8 cellular contexts compared by ENCODE assay signal in genomic region chr15:90291679-90292356, GRCh38. TPM values are rescaled to one million over a fixed set of nuclear protein-coding genes. Genes with fewer than 3 reads are reported as not detected.
DNase-seq lines count a peak whose midpoint lies in the region; ATAC-seq and TF ChIP-seq lines count a peak whose summit lies in the region.
"Had no signal": no experiment of that assay in that cellular context is flagged by ENCODE, and none has a peak within 500 bp of the region (broad histone marks: within the 10 kb centered on the region; RNA-seq: fewer than 3 reads in every experiment).

No MANE protein-coding gene starts in this region.

- no peak for TF ChIP-seq CTCF in colonic mucosa (IDR thresholded peaks at IDR 0.05)

- no peak overlapping the region for H3K9ac ChIP-seq in colonic mucosa (ENCODE audit: low read depth in 2 of 2, low read length in 2 of 2)

- no peaks in the 10 kb centered on the region for H3K27me3 ChIP-seq in colonic mucosa
- H3K27me3 ChIP-seq: Peyer's patch had no signal

- intact Hi-C loops in colonic mucosa (cut with DNase I): no loop called here

- no peaks in the 10 kb centered on the region for H3K36me3 ChIP-seq in colonic mucosa
- H3K36me3 ChIP-seq: Peyer's patch had no signal

- no peak overlapping the region for H3K4me3 ChIP-seq in colonic mucosa
- H3K4me3 ChIP-seq: Peyer's patch had no signal

- H3K4me1 ChIP-seq in colonic mucosa: no peaks in the 10 kb centered on the region

- DNase-seq in COLO829 (ENCODE audit: low spot score) (peak; percentile 47), ELR (ENCODE audit: low read depth) (peak; percentile 48), NCI-H226 (peak; percentile 86), colonic mucosa (peak; percentile 53)

- H3K27ac ChIP-seq in colonic mucosa: no peak overlapping the region
- H3K27ac ChIP-seq: Peyer's patch had no signal

- H3K9me3 ChIP-seq in colonic mucosa: no peaks in the 10 kb centered on the region
- H3K9me3 ChIP-seq: Peyer's patch had no signal

- ATAC-seq in GM18868 (IDR thresholded peaks at IDR 0.05; ENCODE audit: unreplicated experiment) (no peak), HG03439 (IDR thresholded peaks at IDR 0.05; ENCODE audit: unreplicated experiment) (no peak), GM21515 (IDR thresholded peaks at IDR 0.05; ENCODE audit: unreplicated experiment) (no peak)

RNA-seq across cellular contexts. Expression of gene NGRN, which starts 26.3 kb away (rescaled TPM):
- 10 to 100 TPM; 56.5 to 60.4 TPM for total RNA-seq in colonic mucosa

RNA-seq across cellular contexts. Expression of gene TTLL13, which starts 42.5 kb away (rescaled TPM):
- total RNA-seq in colonic mucosa: 1 to 10 TPM in 1 of 2 donors, under 1 TPM in 1; 0.35 to 1.2 TPM
- total RNA-seq: Peyer's patch had no signal

RNA-seq across cellular contexts. Expression of gene GDPGP1, which starts 57.8 kb away (rescaled TPM):
- total RNA-seq in colonic mucosa: 10 to 100 TPM; 14.4 to 18.6 TPM

RNA-seq across cellular contexts. Expression of gene CIB1, which starts 58.1 kb away (rescaled TPM):
- 100 to 1,000 TPM; 212 to 216 TPM for total RNA-seq in colonic mucosa
